Comparison of ENCODE assay signal across 10 cellular contexts in the genomic region with DNA sequence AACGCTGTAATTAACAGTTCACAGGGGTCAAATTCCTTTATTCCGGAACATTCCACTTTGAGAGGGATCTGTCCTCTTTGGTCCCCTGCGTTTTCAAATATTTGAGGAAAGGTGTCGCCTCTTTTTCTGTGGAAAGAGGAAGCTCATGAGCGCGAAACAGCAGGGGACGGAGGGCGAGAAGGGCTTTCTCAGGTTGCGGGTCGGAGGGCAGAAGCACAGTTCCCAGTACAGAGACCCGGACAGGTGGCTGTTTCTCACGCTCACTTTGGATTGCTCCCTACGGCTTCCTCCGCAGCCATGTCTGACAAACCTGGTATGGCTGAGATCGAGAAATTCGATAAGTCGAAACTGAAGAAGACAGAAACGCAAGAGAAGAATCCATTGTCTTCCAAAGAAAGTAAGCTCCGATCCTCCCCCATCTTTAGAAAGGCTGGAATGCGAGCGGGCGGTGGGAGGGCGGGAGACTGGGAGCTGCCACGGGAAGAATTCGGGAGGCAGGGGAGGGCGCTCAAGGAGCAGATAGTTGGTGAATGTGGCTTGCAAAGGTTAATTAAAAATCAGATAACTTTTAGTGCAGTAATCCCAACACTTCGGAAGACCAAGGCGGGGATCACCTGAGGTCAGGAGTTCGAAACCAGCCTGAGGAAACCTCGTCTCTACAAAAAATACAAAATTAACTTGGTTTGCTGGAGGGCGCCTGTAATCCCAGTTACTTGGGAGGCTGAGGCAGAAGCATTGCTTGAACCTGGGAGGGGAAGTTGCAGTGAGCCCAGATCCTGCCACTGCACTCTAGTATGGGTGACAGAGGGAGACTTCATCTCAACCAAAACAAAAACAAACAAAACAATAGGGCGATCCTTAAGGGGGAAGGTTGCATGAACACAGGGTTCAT. TPM values are rescaled to one million over a fixed set of nuclear protein-coding genes. Genes with fewer than 3 reads are reported as not detected.
A peak's percentile ranks its signal among the peaks of the same experiment; 100 is the strongest.
DNase-seq lines count a peak whose midpoint lies in the region; ATAC-seq and TF ChIP-seq lines count a peak whose summit lies in the region.
"Had no signal": no experiment of that assay in that cellular context is flagged by ENCODE, and none has a peak within 500 bp of the region (broad histone marks: within the 10 kb centered on the region; RNA-seq: fewer than 3 reads in every experiment).

No MANE protein-coding gene starts in this region.

- WGBS in thymus, result under 1% methylated on average over 32 of the region's 32 CpGs

- H3K27me3 ChIP-seq in left ventricle myocardium inferior (ENCODE audit: low read depth) (no peaks in the 10 kb centered on the region), thymus (ENCODE audit: control insufficient read depth, insufficient read depth) (no peaks in the 10 kb centered on the region)
- H3K27me3 ChIP-seq: Peyer's patch had no signal

- peak overlapping the region; percentile 69 for H3K4me3 ChIP-seq in left ventricle myocardium inferior
- peak overlapping the region; percentile 65 for H3K4me3 ChIP-seq in thymus (ENCODE audit: low read length)

- peak; percentile 63 for DNase-seq in activated effector memory CD4-positive, alpha-beta T cell treated with anti-CD3 and anti-CD28 coated beads, Interleukin-2, amount 50 U/mL, for 16 hours
- no peak for DNase-seq in activated effector memory CD4-positive, alpha-beta T cell treated with Interleukin-2 at 50 U/mL for 16 hours
- peak; percentile 8 for DNase-seq in activated CD4-positive, alpha-beta T cell treated with anti-CD3 and anti-CD28 coated beads, Interleukin-2, amount 50 U/mL, for 1 hour
- DNase-seq in left ventricle myocardium inferior (no peak), NCI-H2029 (lab: John Stamatoyannopoulos, UW) (no peak), NCI-H748 (lab: John Stamatoyannopoulos, UW; ENCODE audit: unreplicated experiment) (no peak)

- H3K4me1 ChIP-seq in left ventricle myocardium inferior, result peaks cover 10% of the 10 kb centered on the region
- no peaks in the 10 kb centered on the region for H3K4me1 ChIP-seq in thymus (ENCODE audit: control insufficient read depth, insufficient read depth, low read length)
- H3K4me1 ChIP-seq: Peyer's patch had no signal

- peak overlapping the region; percentile 92 for H3K27ac ChIP-seq in left ventricle myocardium inferior (replicated peaks)
- peak overlapping the region; percentile 97 for H3K27ac ChIP-seq in thymus (ENCODE audit: low read depth)

- H3K9me3 ChIP-seq in left ventricle myocardium inferior (replicated peaks) (no peaks in the 10 kb centered on the region), thymus (ENCODE audit: control insufficient read depth) (no peaks in the 10 kb centered on the region)
- H3K9me3 ChIP-seq: Peyer's patch had no signal

- no peak for TF ChIP-seq CTCF in left ventricle myocardium inferior (IDR thresholded peaks at IDR 0.05; ENCODE audit: borderline replicate concordance)

- ATAC-seq in GM18861 (IDR thresholded peaks at IDR 0.05; ENCODE audit: unreplicated experiment), result no peak

- intact Hi-C loops in left ventricle myocardium inferior (cut with micrococcal nuclease), result no loop called here

- H3K36me3 ChIP-seq in left ventricle myocardium inferior, result no peaks in the 10 kb centered on the region
- no peaks in the 10 kb centered on the region for H3K36me3 ChIP-seq in thymus (ENCODE audit: control insufficient read depth, insufficient read depth)
- H3K36me3 ChIP-seq: Peyer's patch had no signal

RNA-seq across cellular contexts. Expression of gene TMSB4Y, which starts 0.6 kb away (rescaled TPM):
- 0.66 TPM for total RNA-seq in left ventricle myocardium inferior
- 5.0 TPM for polyA plus RNA-seq in thymus
- total RNA-seq: Daoy had no signal

Comparison
In these comparisons a context has a peak if more than half of its experiments do, and no peak if none do; other contexts are left out.
1. DNase-seq: peak in activated effector memory CD4-positive, alpha-beta T cell treated with anti-CD3 and anti-CD28 coated beads, Interleukin-2, amount 50 U/mL, for 16 hours (single experiment) and activated CD4-positive, alpha-beta T cell treated with anti-CD3 and anti-CD28 coated beads, Interleukin-2, amount 50 U/mL, for 1 hour (single experiment); none in activated effector memory CD4-positive, alpha-beta T cell treated with Interleukin-2 at 50 U/mL for 16 hours (single experiment), left ventricle myocardium inferior (single experiment), NCI-H2029 (single experiment) and NCI-H748 (single experiment).